In genomic region chr4:118033148-118034060, GRCh38 we compare ENCODE assay signal across 9 cellular contexts. TPM values are rescaled to one million over a fixed set of nuclear protein-coding genes. Genes with fewer than 3 reads are reported as not detected.
DNase-seq lines count a peak whose midpoint lies in the region; ATAC-seq, FAIRE-seq and TF ChIP-seq lines count a peak whose summit lies in the region.
"Had no signal": no experiment of that assay in that cellular context is flagged by ENCODE, and none has a peak within 500 bp of the region (broad histone marks: within the 10 kb centered on the region; RNA-seq: fewer than 3 reads in every experiment).

No MANE protein-coding gene starts in this region.

- H3K79me1 ChIP-seq in H1 (ENCODE audit: low read depth, low read length), result no peaks in the 10 kb centered on the region
- H3K79me1 ChIP-seq in mesenchymal stem cell (replicated peaks; ENCODE audit: low read length, poor library complexity, severe bottlenecking), result no peaks in the 10 kb centered on the region

- peaks cover 7% of the 10 kb centered on the region; the same call in 1 of the 2 replicates for H3K9me3 ChIP-seq in BLaER1
- H3K9me3 ChIP-seq in H1 (ENCODE audit: insufficient read depth in 2 of 2, low read depth in 1 of 2, low read length in 1 of 2), result no peaks in the 10 kb centered on the region
- H3K9me3 ChIP-seq in mesenchymal stem cell (ENCODE audit: control insufficient read depth, low read length), result no peaks in the 10 kb centered on the region
- H3K9me3 ChIP-seq in tibial nerve, result no peaks in the 10 kb centered on the region

- H2AFZ ChIP-seq in H1 (ENCODE audit: low read length) (no peak overlapping the region), mesenchymal stem cell (ENCODE audit: low read depth, low read length) (peak overlapping the region; percentile 98)

- TF ChIP-seq POLR2A in H1 (IDR thresholded peaks at IDR 0.05; ENCODE audit: control extremely low read depth in 1 of 2, low read depth in 2 of 2, low read length in 2 of 2) (no peak), tibial nerve (IDR thresholded peaks at IDR 0.05) (no peak)

- no peak overlapping the region for H3K56ac ChIP-seq in H1 (replicated peaks; ENCODE audit: insufficient read length, low read depth, low read length)

- TF ChIP-seq CTCF in HFF-Myc (IDR thresholded peaks at IDR 0.05; ENCODE audit: low read depth, low read length, missing control alignments), result no peak
- TF ChIP-seq CTCF in RWPE1 (conservative IDR thresholded peaks at IDR 0.05; ENCODE audit: low read depth), result no peak
- no peak for TF ChIP-seq CTCF in H1 (IDR thresholded peaks at IDR 0.05; ENCODE audit: control extremely low read depth in 1 of 3, insufficient read depth in 1 of 3, low read depth in 1 of 3, low read length in 3 of 3)
- no peak for TF ChIP-seq CTCF in tibial nerve (IDR thresholded peaks at IDR 0.05)

- no peak overlapping the region for H2BK20ac ChIP-seq in H1 (ENCODE audit: low read length)

- H2BK120ac ChIP-seq in H1 (replicated peaks; ENCODE audit: low read depth, low read length) (no peak overlapping the region), mesenchymal stem cell (ENCODE audit: low read depth, low read length) (peak overlapping the region; percentile 100)

- POLR2A ChIA-PET in RWPE1 (lab: Yijun Ruan, JAX; ENCODE audit: low non-redundant PET) (interaction anchor here (0.5 kb wide), 1 partner anchor 73 kb away, joined by 3 read pairs; no protein-coding TSS in a partner anchor), H1 (lab: Charles Lee; ENCODE audit: partially characterized antibody) (no interaction called here)

- H2BK15ac ChIP-seq in H1 (ENCODE audit: low read length), result no peak overlapping the region
- peak overlapping the region; percentile 97 for H2BK15ac ChIP-seq in mesenchymal stem cell (ENCODE audit: low read depth, poor library complexity, severe bottlenecking)

- H3K4me3 ChIP-seq in BLaER1, result peak overlapping the region; percentile 60
- H3K4me3 ChIP-seq in HFF-Myc (replicated peaks; ENCODE audit: low read depth, low read length), result peak overlapping the region; percentile 39
- H3K4me3 ChIP-seq in H1 (ENCODE audit: extremely low read depth in 1 of 4, insufficient read depth in 2 of 4, low read depth in 3 of 4, low read length in 4 of 4), result peak overlapping the region; percentile 53 to 80 (median 55)
- H3K4me3 ChIP-seq in mesenchymal stem cell (ENCODE audit: insufficient read depth in 1 of 2, low read depth in 1 of 2, low read length in 2 of 2), result peak overlapping the region; percentile 70 to 87
- peak overlapping the region; percentile 44 to 68 (median 52) for H3K4me3 ChIP-seq in tibial nerve

- no peak overlapping the region for H4K91ac ChIP-seq in H1 (replicated peaks; ENCODE audit: insufficient read length, low read length)
- H4K91ac ChIP-seq in mesenchymal stem cell (ENCODE audit: low read length), result peak overlapping the region; percentile 96

- H2BK5ac ChIP-seq in H1 (ENCODE audit: low read depth, low read length) (no peak overlapping the region), mesenchymal stem cell (ENCODE audit: low read depth, low read length, poor library complexity, severe bottlenecking) (peak overlapping the region; percentile 73)

- 1% methylated on average over 27 of the region's 100 CpGs; no CpG with 5 or more reads in 1 of the 2 experiments for whole genome bisulfite sequencing in H1 (ENCODE audit: extremely low coverage in 1 of 2, insufficient coverage in 1 of 2, insufficient read length in 1 of 2, insufficient replicate concordance in 2 of 2, low coverage in 1 of 2, low lambda C conversion rate in 2 of 2, missing lambda C conversion rate in 1 of 2), 2 experiments
- 0% methylated on average over 43 of the region's 100 CpGs for WGBS in mesenchymal stem cell
- 1 to 2% methylated on average over 40 to 49 of the region's 100 CpGs for WGBS in tibial nerve, 2 donors

- no peak overlapping the region for H3K4ac ChIP-seq in H1 (replicated peaks; ENCODE audit: insufficient read length, low read depth, low read length)
- H3K4ac ChIP-seq in mesenchymal stem cell (ENCODE audit: low read depth in 1 of 2, low read length in 2 of 2), result peak overlapping the region; percentile 95 to 96

- CTCF ChIA-PET in RWPE1 (lab: Yijun Ruan, JAX), result interaction anchor here (0.6 to 2.2 kb wide), 3 partner anchors 9 to 899 kb away, joined by 3 to 14 read pairs (median 3); no protein-coding TSS in a partner anchor
- CTCF ChIA-PET in H1 (lab: Charles Lee; ENCODE audit: partially characterized antibody), result interaction anchor here (0.5 to 2.2 kb wide), 19 partner anchors 10 to 1535 kb away, joined by 3 to 11 read pairs (median 4); no protein-coding TSS in a partner anchor

- no peaks in the 10 kb centered on the region for H4K20me1 ChIP-seq in BLaER1
- H4K20me1 ChIP-seq in H1 (replicated peaks in 1 of 2; ENCODE audit: control insufficient read depth in 1 of 2, insufficient read depth in 2 of 2, low read length in 2 of 2), result no peaks in the 10 kb centered on the region

- no peaks in the 10 kb centered on the region for H3K79me2 ChIP-seq in H1 (ENCODE audit: control insufficient read depth in 1 of 2, insufficient read depth in 2 of 2, low read length in 2 of 2)

- H3K14ac ChIP-seq in H1 (ENCODE audit: insufficient read length), result no peak overlapping the region
- peak overlapping the region in 1 of 2 experiments; percentile 90 for H3K14ac ChIP-seq in mesenchymal stem cell (ENCODE audit: low read length in 2 of 2)

- peak in 1 of 2 experiments; percentile 12; a peak in 2 of 4 replicates for TF ChIP-seq RAD21 in H1 (IDR thresholded peaks at IDR 0.05 in 1 of 2, conservative IDR thresholded peaks at IDR 0.05 in 1 of 2; ENCODE audit: low read depth in 2 of 2, low read length in 2 of 2)

- no peak overlapping the region for H4K5ac ChIP-seq in H1 (ENCODE audit: insufficient read length, low read depth, low read length)

- H3K27me3 ChIP-seq in BLaER1, result peaks cover 26% of the 10 kb centered on the region
- peaks cover 0 to 2% (median under 1%) of the 10 kb centered on the region in 4 experiments; a peak in 1 of 7 replicates for H3K27me3 ChIP-seq in H1 (replicated peaks in 1 of 4; ENCODE audit: control insufficient read depth in 3 of 4, extremely low read depth in 1 of 4, insufficient read depth in 3 of 4, low read length in 3 of 4)
- peaks cover 0 to 46% of the 10 kb centered on the region in 2 experiments for H3K27me3 ChIP-seq in mesenchymal stem cell (ENCODE audit: control insufficient read depth in 1 of 2, insufficient read depth in 1 of 2, low read length in 2 of 2)
- H3K27me3 ChIP-seq in tibial nerve, result peaks cover 0 to 9% of the 10 kb centered on the region in 2 donors

- ATAC-seq in HG03097 (IDR thresholded peaks at IDR 0.05; ENCODE audit: low FRiP score, unreplicated experiment), result no peak
- no peak for ATAC-seq in GM19351 (IDR thresholded peaks at IDR 0.05; ENCODE audit: unreplicated experiment)

- H3K9ac ChIP-seq in BLaER1 (no peak overlapping the region), H1 (replicated peaks in 1 of 4; ENCODE audit: extremely low read depth in 1 of 4, low read depth in 3 of 4, low read length in 3 of 4) (peak overlapping the region in 1 of 4 experiments; percentile 94; a peak in 2 of 7 replicates), mesenchymal stem cell (ENCODE audit: low read length) (no peak overlapping the region)

- TF ChIP-seq EP300 in H1 (IDR thresholded peaks at IDR 0.05; ENCODE audit: borderline replicate concordance in 1 of 2, low read depth in 2 of 2, low read length in 2 of 2) (no peak), tibial nerve (IDR thresholded peaks at IDR 0.05) (no peak)

- peak overlapping the region; percentile 69 for H3K4me2 ChIP-seq in BLaER1
- H3K4me2 ChIP-seq in H1 (ENCODE audit: insufficient read depth in 1 of 2, low read depth in 2 of 2, low read length in 2 of 2), result peak overlapping the region; percentile 9 to 60
- peak overlapping the region; percentile 89 for H3K4me2 ChIP-seq in mesenchymal stem cell (ENCODE audit: low read length, poor library complexity, severe bottlenecking)

- H3K27ac ChIP-seq in BLaER1, result no peak overlapping the region
- peak overlapping the region; percentile 18 for H3K27ac ChIP-seq in RWPE1
- no peak overlapping the region for H3K27ac ChIP-seq in H1 (ENCODE audit: low read depth, low read length)
- H3K27ac ChIP-seq in mesenchymal stem cell (ENCODE audit: low read length, poor library complexity, severe bottlenecking), result peak overlapping the region; percentile 28
- peak overlapping the region in 3 of 4 donors; percentile 64 to 74 (median 65) for H3K27ac ChIP-seq in tibial nerve

- H4K8ac ChIP-seq in H1 (ENCODE audit: extremely low read depth, insufficient read depth, low read length), result peak overlapping the region; percentile 95
- peak overlapping the region; percentile 95 for H4K8ac ChIP-seq in mesenchymal stem cell (ENCODE audit: low read length)

- peak overlapping the region; percentile 71 for H3K18ac ChIP-seq in H1 (ENCODE audit: extremely low read depth, low read length)
- H3K18ac ChIP-seq in mesenchymal stem cell (ENCODE audit: low read depth in 1 of 2, low read length in 2 of 2), result peak overlapping the region; percentile 96 to 99

- H3K23me2 ChIP-seq in H1 (ENCODE audit: low read depth, low read length), result no peaks in the 10 kb centered on the region; the same call in 1 of the 2 replicates

- no peak overlapping the region for H2AK5ac ChIP-seq in H1 (ENCODE audit: low read depth, low read length)
- H2AK5ac ChIP-seq in mesenchymal stem cell (ENCODE audit: low read length, severe bottlenecking), result no peak overlapping the region

- H3K36me3 ChIP-seq in BLaER1 (no peaks in the 10 kb centered on the region), H1 (ENCODE audit: control insufficient read depth in 2 of 4, insufficient read depth in 4 of 4, low read length in 3 of 4) (no peaks in the 10 kb centered on the region), mesenchymal stem cell (ENCODE audit: control insufficient read depth in 1 of 2, insufficient read depth in 2 of 2, low read depth in 1 of 2, low read length in 2 of 2) (no peaks in the 10 kb centered on the region), tibial nerve (no peaks in the 10 kb centered on the region)

- DNase-seq in HFF-Myc (ENCODE audit: extremely low read depth, low read depth) (peak; percentile 10), RWPE1 (ENCODE audit: low spot score) (peak; percentile 37), H1 (ENCODE audit: low read depth in 1 of 2, low spot score in 2 of 2) (peak in 1 of 2 experiments; percentile 78), mesenchymal stem cell (peak; percentile 61), tibial nerve (ENCODE audit: low spot score in 2 of 2) (no peak)
- DNase-seq: naive B cell had no signal

- no peak for FAIRE-seq in H1 (lab: Jason Lieb, UNC)

- H3K23ac ChIP-seq in H1 (ENCODE audit: insufficient read length) (no peak overlapping the region), mesenchymal stem cell (ENCODE audit: low read length in 2 of 2) (peak overlapping the region in 1 of 2 experiments; percentile 89)

- H2BK12ac ChIP-seq in H1 (ENCODE audit: low read depth, low read length), result no peak overlapping the region
- H2BK12ac ChIP-seq in mesenchymal stem cell (ENCODE audit: low read length in 2 of 2), result peak overlapping the region; percentile 77 to 92

- H3K4me1 ChIP-seq in BLaER1 (peaks cover 7% of the 10 kb centered on the region; the same call in 1 of the 2 replicates), H1 (replicated peaks in 1 of 4; ENCODE audit: control insufficient read depth in 3 of 4, insufficient read depth in 4 of 4, low read length in 3 of 4) (no peaks in the 10 kb centered on the region; a peak in 1 of 7 replicates), mesenchymal stem cell (ENCODE audit: control insufficient read depth, insufficient read depth, low read depth, low read length) (peaks cover 3% of the 10 kb centered on the region), tibial nerve (peaks cover 0 to 15% (median 0%) of the 10 kb centered on the region in 4 donors)

RNA-seq across cellular contexts. Expression of gene NDST3, which starts 0.9 kb away (rescaled TPM):
- 0.60 and 0.71 TPM in 2 replicates for total RNA-seq in H1 (2021; fragmentation: NEBNext Ultra II Directional; extraction: Animal tissue kit (Norgen Biotek cat#: 25700))
- polyA plus RNA-seq in H1 (2011; rRNA removed), result 0.13 and 0.35 TPM in 2 replicates
- 0.32 TPM for polyA plus RNA-seq in H1 (2011; cell fraction: cytosol; rRNA removed)
- 0.29 TPM for polyA plus RNA-seq in H1 (2011; cell fraction: nucleus; rRNA removed)
- polyA plus RNA-seq in H1 (2012, experiment 1 of 2), result 0.23 to 0.52 TPM (median 0.34 TPM) in 4 replicates
- polyA plus RNA-seq in H1 (2012, experiment 2 of 2), result not detected
- polyA plus RNA-seq in H1 (2013, experiment 1 of 2), result 0.55 TPM
- 0.72 TPM for polyA plus RNA-seq in H1 (2013, experiment 2 of 2)
- polyA minus RNA-seq in H1 (2011; rRNA and poly(A)+ RNA removed), result 0.47 and 1.3 TPM in 2 replicates
- not detected for polyA minus RNA-seq in H1 (2011; cell fraction: cytosol; rRNA and poly(A)+ RNA removed)
- polyA minus RNA-seq in H1 (2011; cell fraction: nucleus; rRNA and poly(A)+ RNA removed), result 1.2 TPM
- 1.9 TPM for polyA plus RNA-seq in mesenchymal stem cell (2013, experiment 1 of 2)
- polyA plus RNA-seq in mesenchymal stem cell (2013, experiment 2 of 2), result 2.1 TPM
- total RNA-seq in tibial nerve, result 10 to 100 TPM in 1 of 4 donors, 1 to 10 TPM in 2, under 1 TPM in 1; 0.98 to 11.6 (median 4.9) TPM

Comparison
In these comparisons a context has a peak if more than half of its experiments do, and no peak if none do; other contexts are left out.
1. H3K27ac ChIP-seq: peak in RWPE1 (single experiment), mesenchymal stem cell (single experiment) and tibial nerve (3 of 4); none in BLaER1 (single experiment) and H1 (single experiment).
2. H3K4me2 ChIP-seq: peak in every context shown above with its lines; median percentile 89 in mesenchymal stem cell; 69 in BLaER1; 34 in H1.
3. DNase-seq: peak in HFF-Myc (single experiment), RWPE1 (single experiment) and mesenchymal stem cell (single experiment); none in tibial nerve (0 of 2).
4. Peak in every context shown above with its lines, with median percentiles within 50 percentile points of each other: H3K4me3 ChIP-seq.